In genomic region chr6:73901311-73901710, GRCh38 we compare ENCODE assay signal across 38 cellular contexts.
"Had no signal": no experiment of that assay in that cellular context is flagged by ENCODE, and none has a peak within 500 bp of the region (broad histone marks: within the 10 kb centered on the region; RNA-seq: fewer than 3 reads in every experiment).

No MANE protein-coding gene starts in this region.

- H3K4me1 ChIP-seq: adrenal gland, ascending aorta, body of pancreas, breast epithelium had no signal

- H3K27ac ChIP-seq: adrenal gland, ascending aorta, body of pancreas, brain microvascular endothelial cell, breast epithelium, cardiac muscle cell had no signal

- H3K36me3 ChIP-seq: adrenal gland, ascending aorta, brain microvascular endothelial cell, breast epithelium, cardiac muscle cell had no signal

- H3K27ac Mint-ChIP-seq: activated naive CD4-positive, alpha-beta T cell treated with anti-CD3 and anti-CD28 coated beads for 36 hours; activated naive CD4-positive, alpha-beta T cell treated with anti-CD3 and anti-CD28 coated beads, Interleukin-2, amount 10 ng/mL, durations not matched to agents 7 days and 5 days; activated naive CD4-positive, alpha-beta T cell treated with anti-CD3 and anti-CD28 coated beads, Interleukin-2, amount 50 U/mL, for 24 hours; activated naive CD4-positive, alpha-beta T cell treated with anti-CD3 and anti-CD28 coated beads, Interleukin-2, amount 50 U/mL, for 72 hours; activated naive CD8-positive, alpha-beta T cell; activated naive CD8-positive, alpha-beta T cell treated with anti-CD3 and anti-CD28 coated beads for 36 hours; activated naive CD8-positive, alpha-beta T cell treated with anti-CD3 and anti-CD28 coated beads, Interleukin-2, amount 10 ng/mL, durations not matched to agents 7 days and 5 days; activated naive CD8-positive, alpha-beta T cell treated with anti-CD3 and anti-CD28 coated beads, Interleukin-2, amount 50 U/mL, for 24 hours; activated T-cell treated with anti-CD3 and anti-CD28 coated beads, Interleukin-2, amount 50 U/mL, for 24 hours; activated T-cell treated with anti-CD3 and anti-CD28 coated beads, Interleukin-2, amount 50 U/mL, for 72 hours; activated T-helper 1 cell treated with anti-CD3 and anti-CD28 coated beads, Interleukin-12 subunit alpha, Interleukin-12 subunit beta, Interleukin-2, Interleukin-4 antibody, amounts not matched to agents 30 ng/mL and 10 ng/mL and 1 ng/mL, durations not matched to agents 14 hours and 24 hours and 36 hours; activated T-helper 17 cell treated with anti-CD3 and anti-CD28 coated beads, Interleukin-2, amount 50 U/mL, for 72 hours; activated T-helper 2 cell treated with anti-CD3 and anti-CD28 coated beads, Interferon-gamma antibody, Interleukin-2, Interleukin-4, amounts not matched to agents 10 μg/mL and 5 μg/mL and 100 μg/mL, durations not matched to agents 14 hours and 24 hours and 36 hours; brain had no signal

- H3K27me3 ChIP-seq: adrenal gland, ascending aorta, body of pancreas, brain microvascular endothelial cell, breast epithelium, cardiac muscle cell had no signal

- ATAC-seq: activated naive CD4-positive, alpha-beta T cell treated with anti-CD3 and anti-CD28 coated beads, Interleukin-2, amount 50 U/mL, for 72 hours; activated naive CD8-positive, alpha-beta T cell treated with anti-CD3 and anti-CD28 coated beads, Interleukin-2, amount 50 U/mL, for 24 hours; activated T-cell treated with anti-CD3 and anti-CD28 coated beads, Interleukin-2, amount 50 U/mL, for 4 hours; activated T-cell treated with anti-CD3 and anti-CD28 coated beads, Interleukin-2, amount 50 U/mL, for 72 hours; activated T-helper 17 cell treated with anti-CD3 and anti-CD28 coated beads, Interleukin-2, amount 50 U/mL, for 72 hours; body of pancreas had no signal

- H3K36me3 Mint-ChIP-seq: activated naive CD4-positive, alpha-beta T cell treated with anti-CD3 and anti-CD28 coated beads, Interleukin-2, amount 10 ng/mL, durations not matched to agents 7 days and 5 days; activated naive CD8-positive, alpha-beta T cell treated with anti-CD3 and anti-CD28 coated beads for 36 hours; activated naive CD8-positive, alpha-beta T cell treated with anti-CD3 and anti-CD28 coated beads, Interleukin-2, amount 10 ng/mL, durations not matched to agents 7 days and 5 days; brain had no signal

- DNase-seq: activated effector memory CD4-positive, alpha-beta T cell treated with anti-CD3 and anti-CD28 coated beads, Interleukin-2, amount 50 U/mL, for 16 hours; activated effector memory CD4-positive, alpha-beta T cell treated with Interleukin-2 at 50 U/mL for 16 hours; activated gamma-delta T cell; activated gamma-delta T cell treated with Interleukin-2 at 50 U/mL for 16 hours; activated naive CD4-positive, alpha-beta T cell; activated naive CD4-positive, alpha-beta T cell treated with anti-CD3 and anti-CD28 coated beads for 36 hours; activated naive CD4-positive, alpha-beta T cell treated with anti-CD3 and anti-CD28 coated beads, Interleukin-2, amount 10 ng/mL, durations not matched to agents 7 days and 5 days; activated naive CD4-positive, alpha-beta T cell treated with anti-CD3 and anti-CD28 coated beads, Interleukin-2, amount 50 U/mL, for 16 hours; activated naive CD4-positive, alpha-beta T cell treated with Interleukin-2 at 50 U/mL for 16 hours; activated naive CD8-positive, alpha-beta T cell treated with anti-CD3 and anti-CD28 coated beads for 36 hours; activated naive CD8-positive, alpha-beta T cell treated with anti-CD3 and anti-CD28 coated beads, Interleukin-2, amount 10 ng/mL, durations not matched to agents 7 days and 5 days; activated naive CD8-positive, alpha-beta T cell treated with anti-CD3 and anti-CD28 coated beads, Interleukin-2, amount 50 U/mL, for 24 hours; activated T-cell treated with anti-CD3 and anti-CD28 coated beads, Interleukin-2, amount 50 U/mL, for 1 hour; activated T-cell treated with anti-CD3 and anti-CD28 coated beads, Interleukin-2, amount 50 U/mL, for 24 hours; activated T-cell treated with anti-CD3 and anti-CD28 coated beads, Interleukin-2, amount 50 U/mL, for 4 hours; activated T-cell treated with anti-CD3 and anti-CD28 coated beads, Interleukin-2, amount 50 U/mL, for 48 hours; activated T-cell treated with anti-CD3 and anti-CD28 coated beads, Interleukin-2, amount 50 U/mL, for 72 hours; adrenal gland; amniotic stem cell; amygdala; anterior cingulate cortex; aorta; body of pancreas; brain microvascular endothelial cell; caudate nucleus; central memory CD4-positive, alpha-beta T cell; cerebellar nuclear complex had no signal

- H3K4me3 Mint-ChIP-seq: activated naive CD4-positive, alpha-beta T cell treated with anti-CD3 and anti-CD28 coated beads for 36 hours; activated naive CD4-positive, alpha-beta T cell treated with anti-CD3 and anti-CD28 coated beads, Interleukin-2, amount 10 ng/mL, durations not matched to agents 7 days and 5 days; activated naive CD4-positive, alpha-beta T cell treated with anti-CD3 and anti-CD28 coated beads, Interleukin-2, amount 50 U/mL, for 24 hours; activated naive CD8-positive, alpha-beta T cell; activated naive CD8-positive, alpha-beta T cell treated with anti-CD3 and anti-CD28 coated beads for 36 hours; activated naive CD8-positive, alpha-beta T cell treated with anti-CD3 and anti-CD28 coated beads, Interleukin-2, amount 10 ng/mL, durations not matched to agents 7 days and 5 days; activated naive CD8-positive, alpha-beta T cell treated with anti-CD3 and anti-CD28 coated beads, Interleukin-2, amount 50 U/mL, for 24 hours; activated T-cell treated with anti-CD3 and anti-CD28 coated beads, Interleukin-2, amount 50 U/mL, for 24 hours; activated T-cell treated with anti-CD3 and anti-CD28 coated beads, Interleukin-2, amount 50 U/mL, for 4 hours; activated T-cell treated with anti-CD3 and anti-CD28 coated beads, Interleukin-2, amount 50 U/mL, for 72 hours; activated T-helper 1 cell treated with anti-CD3 and anti-CD28 coated beads, Interleukin-12 subunit alpha, Interleukin-12 subunit beta, Interleukin-2, Interleukin-4 antibody, amounts not matched to agents 30 ng/mL and 10 ng/mL and 1 ng/mL, durations not matched to agents 14 hours and 24 hours and 36 hours; activated T-helper 17 cell treated with anti-CD3 and anti-CD28 coated beads, Interleukin-2, amount 50 U/mL, for 72 hours; brain; central memory CD8-positive, alpha-beta T cell had no signal

- H3K4me1 Mint-ChIP-seq: activated naive CD4-positive, alpha-beta T cell treated with anti-CD3 and anti-CD28 coated beads, Interleukin-2, amount 10 ng/mL, durations not matched to agents 7 days and 5 days; activated naive CD4-positive, alpha-beta T cell treated with anti-CD3 and anti-CD28 coated beads, Interleukin-2, amount 50 U/mL, for 24 hours; activated naive CD8-positive, alpha-beta T cell treated with anti-CD3 and anti-CD28 coated beads for 36 hours; activated naive CD8-positive, alpha-beta T cell treated with anti-CD3 and anti-CD28 coated beads, Interleukin-2, amount 10 ng/mL, durations not matched to agents 7 days and 5 days; activated naive CD8-positive, alpha-beta T cell treated with anti-CD3 and anti-CD28 coated beads, Interleukin-2, amount 50 U/mL, for 24 hours; activated T-helper 17 cell treated with anti-CD3 and anti-CD28 coated beads, Interleukin-2, amount 50 U/mL, for 72 hours; brain; central memory CD8-positive, alpha-beta T cell had no signal

- H3K27me3 Mint-ChIP-seq: activated naive CD4-positive, alpha-beta T cell treated with anti-CD3 and anti-CD28 coated beads, Interleukin-2, amount 10 ng/mL, durations not matched to agents 7 days and 5 days; activated naive CD8-positive, alpha-beta T cell treated with anti-CD3 and anti-CD28 coated beads, Interleukin-2, amount 10 ng/mL, durations not matched to agents 7 days and 5 days; brain had no signal

- H3K4me3 ChIP-seq: adrenal gland, ascending aorta, body of pancreas, breast epithelium, cardiac muscle cell had no signal
